Comparison of ENCODE assay signal across 14 cellular contexts in the genomic region with DNA sequence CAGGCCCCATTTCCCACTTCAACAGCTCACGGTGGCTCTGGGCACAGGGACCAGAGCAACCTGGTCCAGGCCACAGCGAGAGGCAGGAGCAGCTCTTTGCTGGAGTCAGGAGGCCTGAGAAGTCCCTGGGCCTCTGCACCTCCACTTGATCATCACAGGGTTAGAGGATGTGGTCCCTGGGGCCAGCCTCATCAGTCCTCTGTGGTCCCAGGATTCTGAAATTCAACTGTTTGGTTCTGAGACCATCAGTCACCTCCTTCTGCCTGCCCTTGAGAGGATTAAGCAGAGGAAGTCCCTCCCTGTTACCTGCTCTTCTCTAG. TPM values are rescaled to one million over a fixed set of nuclear protein-coding genes. Genes with fewer than 3 reads are reported as not detected.
DNase-seq lines count a peak whose midpoint lies in the region; ATAC-seq and TF ChIP-seq lines count a peak whose summit lies in the region.
"Had no signal": no experiment of that assay in that cellular context is flagged by ENCODE, and none has a peak within 500 bp of the region (broad histone marks: within the 10 kb centered on the region; RNA-seq: fewer than 3 reads in every experiment).

No MANE protein-coding gene starts in this region.

- H3K9me3 ChIP-seq in right atrium auricular region (no peaks in the 10 kb centered on the region), vagina (no peaks in the 10 kb centered on the region)
- H3K9me3 ChIP-seq: HAP-1, pancreas had no signal

- no peaks in the 10 kb centered on the region for H3K27me3 ChIP-seq in right atrium auricular region
- no peaks in the 10 kb centered on the region for H3K27me3 ChIP-seq in vagina
- H3K27me3 ChIP-seq: pancreas had no signal

- POLR2A ChIA-PET in naive thymus-derived CD8-positive, alpha-beta T cell (lab: Charles Lee), result interaction anchor here (8.6 to 13.1 kb wide), 2 partner anchors 64 to 140 kb away, joined by 68 to 231 read pairs; partner anchors contain the start of gene RPL3

- H3K27ac Mint-ChIP-seq in central memory CD8-positive, alpha-beta T cell (ENCODE audit: low read depth), result peak overlapping the region; percentile 77
- peak overlapping the region; percentile 71 to 99 (median 91) for H3K27ac Mint-ChIP-seq in naive thymus-derived CD8-positive, alpha-beta T cell

- H3K4me1 Mint-ChIP-seq in central memory CD8-positive, alpha-beta T cell, result peaks cover 72% of the 10 kb centered on the region
- H3K4me1 Mint-ChIP-seq in naive thymus-derived CD8-positive, alpha-beta T cell, result peaks cover 30 to 52% (median 44%) of the 10 kb centered on the region in 4 donors

- H3K4me1 ChIP-seq in right atrium auricular region, result peaks cover 0 to 70% of the 10 kb centered on the region in 2 donors
- H3K4me1 ChIP-seq in vagina, result peaks cover 77% of the 10 kb centered on the region

- H3K36me3 ChIP-seq in right atrium auricular region, result no peaks in the 10 kb centered on the region
- no peaks in the 10 kb centered on the region for H3K36me3 ChIP-seq in vagina
- H3K36me3 ChIP-seq: HAP-1, pancreas had no signal

- no peak for DNase-seq in right atrium auricular region (ENCODE audit: low spot score)
- DNase-seq in left ventricle myocardium superior, result no peak
- DNase-seq in central memory CD8-positive, alpha-beta T cell (ENCODE audit: low spot score in 2 of 2), result no peak
- DNase-seq in naive thymus-derived CD8-positive, alpha-beta T cell, result no peak
- DNase-seq in vagina (ENCODE audit: extremely low spot score in 2 of 2), result no peak
- no peak for DNase-seq in cerebellar cortex (ENCODE audit: low spot score)
- no peak for DNase-seq in NCI-H524 (lab: John Stamatoyannopoulos, UW)
- no peak for DNase-seq in HuH-7.5 (ENCODE audit: low spot score)
- DNase-seq: activated CD4-positive, alpha-beta T cell treated with anti-CD3 and anti-CD28 coated beads, Interleukin-2, amount 50 U/mL, for 4 hours; NCI-H226 had no signal

- H3K4me3 ChIP-seq in right atrium auricular region (no peak overlapping the region), vagina (no peak overlapping the region)
- H3K4me3 ChIP-seq: HAP-1, pancreas, SK-N-MC had no signal

- intact Hi-C loops in left ventricle myocardium superior (cut with micrococcal nuclease), result loop anchor here (10.0 kb wide), 1 partner anchor 57 kb away; no protein-coding TSS in a partner anchor
- intact Hi-C loops in vagina (cut with DNase I), result loop anchor here (10.0 kb wide), 1 partner anchor 347 kb away; the partner anchor contains the start of gene ATF4

- TF ChIP-seq CTCF in right atrium auricular region (IDR thresholded peaks at IDR 0.05) (no peak), vagina (IDR thresholded peaks at IDR 0.05) (no peak)

- peak overlapping the region; percentile 47 for H3K4me3 Mint-ChIP-seq in central memory CD8-positive, alpha-beta T cell
- H3K4me3 Mint-ChIP-seq in naive thymus-derived CD8-positive, alpha-beta T cell, result peak overlapping the region in 1 of 10 donors; percentile 14
- H3K4me3 Mint-ChIP-seq: B cell had no signal

- peak overlapping the region; percentile 77 to 83 for H3K27ac ChIP-seq in right atrium auricular region
- peak overlapping the region; percentile 93 for H3K27ac ChIP-seq in vagina
- H3K27ac ChIP-seq: SK-N-MC had no signal

- H3K36me3 Mint-ChIP-seq in central memory CD8-positive, alpha-beta T cell (ENCODE audit: insufficient read depth), result peaks cover 17% of the 10 kb centered on the region
- H3K36me3 Mint-ChIP-seq in naive thymus-derived CD8-positive, alpha-beta T cell, result peaks cover 0 to 2% (median 0%) of the 10 kb centered on the region in 3 donors

- no peak for ATAC-seq in left ventricle myocardium superior
- no peak for ATAC-seq in central memory CD8-positive, alpha-beta T cell (replicated peaks; ENCODE audit: extremely low read depth, poor library complexity, severe bottlenecking)
- ATAC-seq in naive thymus-derived CD8-positive, alpha-beta T cell, result no peak
- ATAC-seq: pancreas had no signal

- H3K27me3 Mint-ChIP-seq in central memory CD8-positive, alpha-beta T cell, result no peaks in the 10 kb centered on the region
- peaks cover 0 to 2% (median 0%) of the 10 kb centered on the region in 5 donors for H3K27me3 Mint-ChIP-seq in naive thymus-derived CD8-positive, alpha-beta T cell
- H3K27me3 Mint-ChIP-seq: B cell had no signal

- no peaks in the 10 kb centered on the region for H3K9me3 Mint-ChIP-seq in central memory CD8-positive, alpha-beta T cell
- peaks cover 0 to 8% (median 0%) of the 10 kb centered on the region in 9 donors for H3K9me3 Mint-ChIP-seq in naive thymus-derived CD8-positive, alpha-beta T cell

- no peak for TF ChIP-seq POLR2A in vagina (IDR thresholded peaks at IDR 0.05)

RNA-seq across cellular contexts. Expression of gene CBX7, which starts 24.9 kb away (rescaled TPM):
- total RNA-seq in right atrium auricular region (100 to 1,000 TPM in 1 of 2 donors, 10 to 100 TPM in 1; 62.0 to 111 TPM), left ventricle myocardium superior (79.2 TPM), vagina (98.0 TPM)
- 100 to 1,000 TPM; 131 to 133 TPM for total RNA-seq in naive thymus-derived CD8-positive, alpha-beta T cell
- polyA plus RNA-seq in naive thymus-derived CD8-positive, alpha-beta T cell, result 10 to 100 TPM; 19.1 to 23.1 (median 19.5) TPM
